In the genomic region with DNA sequence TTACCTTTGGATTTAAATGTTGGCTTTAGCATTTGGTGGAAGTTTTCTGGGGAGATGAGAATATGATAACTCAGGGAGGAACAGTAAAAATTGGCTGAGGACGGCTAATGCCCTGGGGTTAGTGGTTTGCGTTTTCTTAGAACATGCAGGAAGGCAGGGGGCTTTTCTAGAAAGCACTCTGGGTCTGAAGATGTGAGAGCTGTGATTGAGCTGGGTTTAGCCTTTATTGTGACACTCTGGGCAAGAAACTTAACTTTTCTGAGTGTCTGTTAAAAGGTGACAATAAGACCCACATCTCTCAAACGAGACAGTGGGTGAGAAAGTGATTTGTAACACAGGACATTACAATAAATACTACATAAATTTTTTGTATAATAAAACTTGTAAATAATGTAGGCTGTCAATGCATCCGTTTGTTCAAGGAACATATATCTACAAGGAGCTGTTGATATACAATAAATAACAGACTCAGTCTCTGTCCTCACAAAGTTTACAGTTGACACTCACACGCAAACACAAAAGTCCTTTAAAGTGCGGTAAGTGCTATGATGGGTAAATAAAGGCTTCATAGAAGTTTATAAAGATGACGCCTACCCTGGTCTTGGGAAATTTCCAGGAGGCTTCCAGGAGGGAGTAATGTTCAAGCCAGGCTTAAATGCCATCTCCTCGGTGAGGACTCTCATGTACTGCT, we compare ENCODE assay signal across 8 cellular contexts.
"Had no signal": no experiment of that assay in that cellular context is flagged by ENCODE, and none has a peak within 500 bp of the region (broad histone marks: within the 10 kb centered on the region; RNA-seq: fewer than 3 reads in every experiment).

No MANE protein-coding gene starts in this region.

- H3K4me1 ChIP-seq: body of pancreas, psoas muscle had no signal

- ATAC-seq: body of pancreas, psoas muscle had no signal

- H3K9me3 Mint-ChIP-seq: stimulated activated naive CD8-positive, alpha-beta T cell treated with anti-CD3 and anti-CD28 coated beads, Interleukin-15, Interleukin-2, amounts not matched to agents 100 ng/mL and 50 ng/mL, for 24 hours had no signal

- DNase-seq: activated CD4-positive, alpha-beta memory T cell treated with anti-CD3 and anti-CD28 coated beads, Interleukin-2, amount 10 ng/mL, durations not matched to agents 7 days and 5 days; activated naive CD4-positive, alpha-beta T cell treated with anti-CD3 and anti-CD28 coated beads, Interleukin-2, amount 10 ng/mL, durations not matched to agents 7 days and 5 days; glutamatergic neuron; psoas muscle; thyroid gland had no signal

- H3K27ac ChIP-seq: body of pancreas, psoas muscle, thyroid gland, VCaP had no signal

- H3K9me3 ChIP-seq: body of pancreas, psoas muscle, thyroid gland had no signal

- H3K4me3 ChIP-seq: body of pancreas, psoas muscle, thyroid gland had no signal

- H3K27me3 ChIP-seq: body of pancreas, thyroid gland had no signal

- H3K27me3 Mint-ChIP-seq: activated CD4-positive, alpha-beta memory T cell treated with anti-CD3 and anti-CD28 coated beads, Interleukin-2, amount 10 ng/mL, durations not matched to agents 7 days and 5 days; activated naive CD4-positive, alpha-beta T cell treated with anti-CD3 and anti-CD28 coated beads, Interleukin-2, amount 10 ng/mL, durations not matched to agents 7 days and 5 days; stimulated activated naive CD8-positive, alpha-beta T cell treated with anti-CD3 and anti-CD28 coated beads, Interleukin-15, Interleukin-2, amounts not matched to agents 100 ng/mL and 50 ng/mL, for 24 hours had no signal

- H3K4me3 Mint-ChIP-seq: activated CD4-positive, alpha-beta memory T cell treated with anti-CD3 and anti-CD28 coated beads, Interleukin-2, amount 10 ng/mL, durations not matched to agents 7 days and 5 days; activated naive CD4-positive, alpha-beta T cell treated with anti-CD3 and anti-CD28 coated beads, Interleukin-2, amount 10 ng/mL, durations not matched to agents 7 days and 5 days; stimulated activated naive CD8-positive, alpha-beta T cell treated with anti-CD3 and anti-CD28 coated beads, Interleukin-15, Interleukin-2, amounts not matched to agents 100 ng/mL and 50 ng/mL, for 24 hours had no signal

- H3K27ac Mint-ChIP-seq: activated CD4-positive, alpha-beta memory T cell treated with anti-CD3 and anti-CD28 coated beads, Interleukin-2, amount 10 ng/mL, durations not matched to agents 7 days and 5 days; activated naive CD4-positive, alpha-beta T cell treated with anti-CD3 and anti-CD28 coated beads, Interleukin-2, amount 10 ng/mL, durations not matched to agents 7 days and 5 days; stimulated activated naive CD8-positive, alpha-beta T cell treated with anti-CD3 and anti-CD28 coated beads, Interleukin-15, Interleukin-2, amounts not matched to agents 100 ng/mL and 50 ng/mL, for 24 hours had no signal

- H3K36me3 ChIP-seq: thyroid gland had no signal
